In the genomic region with DNA sequence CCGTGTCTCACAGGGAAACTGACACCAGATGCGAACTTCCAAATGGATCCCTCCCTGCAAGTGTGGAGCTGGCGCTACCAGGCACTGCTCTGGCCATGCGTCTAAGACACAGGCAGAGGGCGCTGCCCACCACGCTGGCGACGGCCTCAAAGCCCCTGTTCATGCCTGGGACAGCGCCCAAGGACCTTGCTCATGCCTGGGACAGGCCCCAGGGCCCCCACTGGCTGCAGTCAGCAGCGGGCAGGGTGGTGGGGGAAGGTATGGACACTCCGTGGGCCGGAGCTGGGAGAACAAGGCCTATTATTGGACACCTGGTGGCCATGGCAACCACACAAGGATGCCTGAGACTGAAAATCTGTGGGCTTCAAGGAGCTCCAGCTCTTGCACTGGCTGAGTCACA, we compare ENCODE assay signal across 8 cellular contexts. TPM values are rescaled to one million over a fixed set of nuclear protein-coding genes. Genes with fewer than 3 reads are reported as not detected.
DNase-seq lines count a peak whose midpoint lies in the region; ATAC-seq and TF ChIP-seq lines count a peak whose summit lies in the region.

No MANE protein-coding gene starts in this region.

- H3K4me2 ChIP-seq in OCI-LY7 (ENCODE audit: low read length) (no peak overlapping the region), neuronal stem cell (ENCODE audit: insufficient read depth, low read length, poor library complexity, severe bottlenecking) (no peak overlapping the region)

- H3K4me3 Mint-ChIP-seq in activated T-cell treated with anti-CD3 and anti-CD28 coated beads, Interleukin-2, amount 50 U/mL, for 72 hours: no peak overlapping the region

- ATAC-seq in activated T-cell treated with anti-CD3 and anti-CD28 coated beads, Interleukin-2, amount 50 U/mL, for 72 hours (replicated peaks in 1 of 2): peak; percentile 72 to 76

- H3K4me3 ChIP-seq in AG10803 (ENCODE audit: low read length) (no peak overlapping the region), OCI-LY7 (ENCODE audit: low read depth, low read length, poor library complexity, severe bottlenecking) (no peak overlapping the region), fibroblast of the aortic adventitia (ENCODE audit: low read depth, low read length) (no peak overlapping the region), neuronal stem cell (ENCODE audit: low read length in 2 of 2) (no peak overlapping the region), uterus (no peak overlapping the region), coronary artery (no peak overlapping the region)

- H3K36me3 ChIP-seq in OCI-LY7 (ENCODE audit: insufficient read depth, low read length): no peaks in the 10 kb centered on the region
- H3K36me3 ChIP-seq in neuronal stem cell (replicated peaks in 1 of 2; ENCODE audit: control insufficient read depth in 2 of 2, insufficient read depth in 2 of 2, low read length in 2 of 2): no peaks in the 10 kb centered on the region
- H3K36me3 ChIP-seq in uterus: no peaks in the 10 kb centered on the region

- POLR2A ChIA-PET in OCI-LY7 (lab: Charles Lee): interaction anchor here (1.8 kb wide), 1 partner anchor 29 kb away, joined by 4 read pairs; no protein-coding TSS in a partner anchor

- H3K27me3 ChIP-seq in neuronal stem cell (ENCODE audit: control insufficient read depth in 3 of 3, insufficient read depth in 3 of 3, low read depth in 1 of 3, low read length in 3 of 3): peaks cover 0 to 10% (median 9%) of the 10 kb centered on the region in 3 experiments
- no peaks in the 10 kb centered on the region for H3K27me3 ChIP-seq in uterus

- WGBS in neuronal stem cell (ENCODE audit: extremely low coverage in 2 of 2, insufficient read length in 2 of 2, insufficient replicate concordance in 1 of 2), 2 donors: no CpG with 5 or more reads among the region's 12 CpGs

- intact Hi-C loops in OCI-LY7 (cut with micrococcal nuclease; ENCODE audit: unreplicated experiment): loop anchor here (1.0 to 2.0 kb wide), 2 partner anchors 29 to 80 kb away; no protein-coding TSS in a partner anchor
- intact Hi-C loops in uterus (cut with DNase I; ENCODE audit: low total_unique reads): no loop called here

- no peaks in the 10 kb centered on the region for H3K79me2 ChIP-seq in OCI-LY7 (ENCODE audit: insufficient read depth, low read depth, low read length)

- peaks cover 2% of the 10 kb centered on the region in 2 donors for H3K36me3 Mint-ChIP-seq in activated T-cell treated with anti-CD3 and anti-CD28 coated beads, Interleukin-2, amount 50 U/mL, for 72 hours (ENCODE audit: insufficient read depth in 2 of 2)

- no peak for TF ChIP-seq POLR2A in uterus (IDR thresholded peaks at IDR 0.05)

- H2AFZ ChIP-seq in OCI-LY7 (ENCODE audit: low read length) (no peak overlapping the region), neuronal stem cell (ENCODE audit: low read length) (peak overlapping the region; percentile 82)

- no peaks in the 10 kb centered on the region for H3K4me1 ChIP-seq in OCI-LY7 (ENCODE audit: insufficient read depth, low read length, poor library complexity, severe bottlenecking)
- peaks cover 4 to 7% of the 10 kb centered on the region in 2 donors for H3K4me1 ChIP-seq in neuronal stem cell (ENCODE audit: control insufficient read depth in 2 of 2, insufficient read depth in 1 of 2, low read depth in 1 of 2, low read length in 2 of 2)
- peaks cover 0 to 4% of the 10 kb centered on the region in 2 donors for H3K4me1 ChIP-seq in uterus

- H3K27me3 Mint-ChIP-seq in activated T-cell treated with anti-CD3 and anti-CD28 coated beads, Interleukin-2, amount 50 U/mL, for 72 hours (ENCODE audit: low read depth): peaks cover 15% of the 10 kb centered on the region

- no peaks in the 10 kb centered on the region for H4K20me1 ChIP-seq in OCI-LY7 (ENCODE audit: insufficient read depth, low read length)

- H4K8ac ChIP-seq in neuronal stem cell (ENCODE audit: low read depth, low read length): peak overlapping the region; percentile 96

- H3K9me3 ChIP-seq in OCI-LY7 (ENCODE audit: low read length) (no peaks in the 10 kb centered on the region), neuronal stem cell (replicated peaks in 1 of 2; ENCODE audit: control insufficient read depth in 2 of 2, insufficient read depth in 1 of 2, low read depth in 1 of 2, low read length in 2 of 2) (peaks cover 0 to 4% of the 10 kb centered on the region in 2 donors), uterus (no peaks in the 10 kb centered on the region)

- no peak overlapping the region for H3K27ac ChIP-seq in OCI-LY7 (ENCODE audit: low read depth, low read length, poor library complexity, severe bottlenecking)
- H3K27ac ChIP-seq in neuronal stem cell (replicated peaks; ENCODE audit: low read length): no peak overlapping the region
- no peak overlapping the region for H3K27ac ChIP-seq in uterus
- H3K27ac ChIP-seq in coronary artery: no peak overlapping the region

- H3K9ac ChIP-seq in neuronal stem cell (ENCODE audit: low read depth, low read length, poor library complexity): no peak overlapping the region

- peaks cover 25% of the 10 kb centered on the region for H3K4me1 Mint-ChIP-seq in activated T-cell treated with anti-CD3 and anti-CD28 coated beads, Interleukin-2, amount 50 U/mL, for 72 hours (ENCODE audit: low read depth)

- H3K9me2 ChIP-seq in OCI-LY7 (ENCODE audit: insufficient read depth, low read length): no peaks in the 10 kb centered on the region

- H3K9me3 Mint-ChIP-seq in activated T-cell treated with anti-CD3 and anti-CD28 coated beads, Interleukin-2, amount 50 U/mL, for 72 hours: peaks cover 0 to 2% of the 10 kb centered on the region in 2 donors

- no peak overlapping the region for H2BK15ac ChIP-seq in neuronal stem cell (ENCODE audit: low read length)

- no peak overlapping the region for H4K91ac ChIP-seq in neuronal stem cell (ENCODE audit: low read depth, low read length, poor library complexity)

- DNase-seq in AG10803 (ENCODE audit: low read depth): peak; percentile 79
- DNase-seq in GM13977 (ENCODE audit: low spot score): peak; percentile 82
- DNase-seq in OCI-LY7 (ENCODE audit: low spot score): peak; percentile 74
- peak; percentile 70 for DNase-seq in activated T-cell treated with anti-CD3 and anti-CD28 coated beads, Interleukin-2, amount 50 U/mL, for 72 hours
- DNase-seq in fibroblast of the aortic adventitia (ENCODE audit: low read depth): peak; percentile 88
- peak; percentile 56 for DNase-seq in neuronal stem cell (ENCODE audit: low spot score)
- DNase-seq in uterus: peak; percentile 32 to 36
- no peak for DNase-seq in coronary artery (ENCODE audit: low spot score)

- H3K79me1 ChIP-seq in neuronal stem cell (ENCODE audit: low read depth, low read length): no peaks in the 10 kb centered on the region

- in situ Hi-C loops in GM13977 (cut with MboI; ENCODE audit: low pct_unique_long_range_greater_than_20kb, low sequenced_read_pairs, unreplicated experiment): no loop called here

- H2BK12ac ChIP-seq in neuronal stem cell (ENCODE audit: low read length): peak overlapping the region; percentile 97

- peak overlapping the region; percentile 3 for H3K18ac ChIP-seq in neuronal stem cell (ENCODE audit: low read length)

- CTCF ChIA-PET in OCI-LY7 (lab: Charles Lee; ENCODE audit: unreplicated experiment): interaction anchor here (0.7 kb wide), 1 partner anchor 29 kb away, joined by 3 read pairs; no protein-coding TSS in a partner anchor

- H3K4ac ChIP-seq in neuronal stem cell (ENCODE audit: low read length): peak overlapping the region; percentile 53

- TF ChIP-seq CTCF in AG10803 (conservative IDR thresholded peaks at IDR 0.05; ENCODE audit: low read length): peak; percentile 85
- TF ChIP-seq CTCF in GM13977 (IDR thresholded peaks at IDR 0.05; ENCODE audit: extremely low read depth, insufficient read depth, missing control alignments): peak; percentile 73
- TF ChIP-seq CTCF in OCI-LY7 (conservative IDR thresholded peaks at IDR 0.05; ENCODE audit: low read length): peak; percentile 85
- peak; percentile 97 for TF ChIP-seq CTCF in fibroblast of the aortic adventitia (IDR thresholded peaks at IDR 0.05; ENCODE audit: insufficient read depth, low read length)
- TF ChIP-seq CTCF in uterus (IDR thresholded peaks at IDR 0.05): peak; percentile 33 to 69 (median 54)
- no peak for TF ChIP-seq CTCF in coronary artery (IDR thresholded peaks at IDR 0.05)

- peak overlapping the region; percentile 84 for H2AK5ac ChIP-seq in neuronal stem cell (ENCODE audit: low read depth, low read length)

- H3K27ac Mint-ChIP-seq in activated T-cell treated with anti-CD3 and anti-CD28 coated beads, Interleukin-2, amount 50 U/mL, for 72 hours: no peak overlapping the region

- H3K23ac ChIP-seq in neuronal stem cell (ENCODE audit: low read depth, low read length, poor library complexity): peak overlapping the region; percentile 55

- no TSS peak for BruUV-seq in OCI-LY7 (replicated peaks; lab: Mats Ljungman, UMichigan)

- no peak overlapping the region for H2BK120ac ChIP-seq in neuronal stem cell (ENCODE audit: low read depth, low read length)

- no peak overlapping the region for H2BK5ac ChIP-seq in neuronal stem cell (ENCODE audit: low read length)

- H3K14ac ChIP-seq in neuronal stem cell (ENCODE audit: low read length): no peak overlapping the region

RNA-seq across cellular contexts. Expression of a gene that starts 8.8 kb away (rescaled TPM):
- total RNA-seq in OCI-LY7 (2014; rRNA removed; shearing (Covaris generic)): 1.2 and 4.0 TPM in 2 replicates
- total RNA-seq in OCI-LY7 (2022) (2.5 and 2.6 TPM in 2 replicates), fibroblast of the aortic adventitia (ENCODE audit: low replicate concordance) (0.27 and 1.4 TPM in 2 replicates), uterus (10 to 100 TPM in 1 of 4 donors, 1 to 10 TPM in 1, not detected in 2; 1.3 to 15.9 TPM)
- 1 to 10 TPM; 3.9 to 8.5 TPM for total RNA-seq in activated T-cell treated with anti-CD3 and anti-CD28 coated beads, Interleukin-2, amount 50 U/mL, for 72 hours
- polyA plus RNA-seq in neuronal stem cell (2013, experiment 1 of 2): not detected
- polyA plus RNA-seq in neuronal stem cell (2013, experiment 2 of 2): not detected

RNA-seq across cellular contexts. Expression of a gene that starts 19.0 kb away (rescaled TPM):
- total RNA-seq in OCI-LY7 (2014; rRNA removed; shearing (Covaris generic)): not detected in 2 replicates
- total RNA-seq in OCI-LY7 (2022): not detected in 2 replicates
- total RNA-seq in activated T-cell treated with anti-CD3 and anti-CD28 coated beads, Interleukin-2, amount 50 U/mL, for 72 hours: 1 to 10 TPM in 1 of 2 donors, not detected in 1; 1.1 TPM
- total RNA-seq in fibroblast of the aortic adventitia (ENCODE audit: low replicate concordance): not detected in 2 replicates
- polyA plus RNA-seq in neuronal stem cell (2013, experiment 1 of 2): not detected
- polyA plus RNA-seq in neuronal stem cell (2013, experiment 2 of 2): not detected
- total RNA-seq in uterus: 1 to 10 TPM in 1 of 4 donors, under 1 TPM in 1, not detected in 2; 0.46 to 2.4 TPM

RNA-seq across cellular contexts. Expression of a gene that starts 21.9 kb away (rescaled TPM):
- 44.5 and 68.7 TPM in 2 replicates for total RNA-seq in OCI-LY7 (2014; rRNA removed; shearing (Covaris generic))
- 69.6 and 75.1 TPM in 2 replicates for total RNA-seq in OCI-LY7 (2022)
- total RNA-seq in activated T-cell treated with anti-CD3 and anti-CD28 coated beads, Interleukin-2, amount 50 U/mL, for 72 hours: 10 to 100 TPM in 1 of 2 donors, 1 to 10 TPM in 1; 2.4 to 10.3 TPM
- total RNA-seq in fibroblast of the aortic adventitia (ENCODE audit: low replicate concordance): 0.27 and 0.49 TPM in 2 replicates
- not detected for polyA plus RNA-seq in neuronal stem cell (2013, experiment 1 of 2)
- not detected for polyA plus RNA-seq in neuronal stem cell (2013, experiment 2 of 2)
- not detected for total RNA-seq in uterus

RNA-seq across cellular contexts. Expression of a gene that starts 40.7 kb away (rescaled TPM):
- not detected in 2 replicates for total RNA-seq in OCI-LY7 (2014; rRNA removed; shearing (Covaris generic))
- total RNA-seq in OCI-LY7 (2022) (not detected in 2 replicates), fibroblast of the aortic adventitia (ENCODE audit: low replicate concordance) (not detected in 2 replicates), uterus (not detected)
- under 1 TPM in 1 of 2 donors, not detected in 1; 0.29 TPM for total RNA-seq in activated T-cell treated with anti-CD3 and anti-CD28 coated beads, Interleukin-2, amount 50 U/mL, for 72 hours
- polyA plus RNA-seq in neuronal stem cell (2013, experiment 1 of 2): not detected
- polyA plus RNA-seq in neuronal stem cell (2013, experiment 2 of 2): not detected

RNA-seq across cellular contexts. Expression of a gene that starts 44.1 kb away (rescaled TPM):
- 38.7 and 44.9 TPM in 2 replicates for total RNA-seq in OCI-LY7 (2014; rRNA removed; shearing (Covaris generic))
- total RNA-seq in OCI-LY7 (2022): 22.3 and 23.9 TPM in 2 replicates
- total RNA-seq in activated T-cell treated with anti-CD3 and anti-CD28 coated beads, Interleukin-2, amount 50 U/mL, for 72 hours: 10 to 100 TPM; 26.4 to 29.1 TPM
- total RNA-seq in fibroblast of the aortic adventitia (ENCODE audit: low replicate concordance): 48.9 and 56.4 TPM in 2 replicates
- 25.5 TPM for polyA plus RNA-seq in neuronal stem cell (2013, experiment 1 of 2)
- polyA plus RNA-seq in neuronal stem cell (2013, experiment 2 of 2): 24.0 TPM
- total RNA-seq in uterus: 100 to 1,000 TPM in 1 of 4 donors, 10 to 100 TPM in 3; 27.9 to 223 (median 40.9) TPM

Comparison
In these comparisons a context has a peak if more than half of its experiments do, and no peak if none do; other contexts are left out.
1. RNA of a gene that starts 21.9 kb away (total RNA-seq): 44.5 to 75.1 TPM in OCI-LY7; 2.4 to 10.3 TPM in activated T-cell treated with anti-CD3 and anti-CD28 coated beads, Interleukin-2, amount 50 U/mL, for 72 hours, 0.27 to 0.49 TPM in fibroblast of the aortic adventitia and not detected in uterus; every median in the first group is over 4 times any median in the second.